In genomic region chr5:134874831-134875655, GRCh38 we compare ENCODE assay signal across 8 cellular contexts. TPM values are rescaled to one million over a fixed set of nuclear protein-coding genes. Genes with fewer than 3 reads are reported as not detected.
DNase-seq lines count a peak whose midpoint lies in the region; ATAC-seq and TF ChIP-seq lines count a peak whose summit lies in the region.

No MANE protein-coding gene starts in this region.

- H3K9me3 ChIP-seq in neuron (ENCODE audit: low read length) (no peaks in the 10 kb centered on the region), upper lobe of left lung (no peaks in the 10 kb centered on the region)

- WGBS in upper lobe of left lung, 2 donors = 12 to 14% methylated on average over 20 of the region's 20 CpGs

- H3K27ac Mint-ChIP-seq in activated naive CD4-positive, alpha-beta T cell treated with anti-CD3 and anti-CD28 coated beads, Interleukin-2, amount 50 U/mL, for 72 hours = peak overlapping the region; percentile 95 to 99

- H3K27me3 ChIP-seq in neuron (ENCODE audit: insufficient read depth, low read length) (no peaks in the 10 kb centered on the region), upper lobe of left lung (no peaks in the 10 kb centered on the region)

- ATAC-seq in HG03159 (IDR thresholded peaks at IDR 0.05; ENCODE audit: unreplicated experiment) (peak; percentile 29), upper lobe of left lung (ENCODE audit: low FRiP score in 2 of 2) (peak; percentile 54 to 92)
- peak; percentile 55 to 65 for ATAC-seq in activated naive CD4-positive, alpha-beta T cell treated with anti-CD3 and anti-CD28 coated beads, Interleukin-2, amount 50 U/mL, for 72 hours

- peaks cover 3 to 5% of the 10 kb centered on the region in 2 donors for H3K9me3 Mint-ChIP-seq in activated naive CD4-positive, alpha-beta T cell treated with anti-CD3 and anti-CD28 coated beads, Interleukin-2, amount 50 U/mL, for 72 hours

- peak overlapping the region; percentile 89 for H2AFZ ChIP-seq in neuron (ENCODE audit: low read depth, low read length)

- H3K36me3 ChIP-seq in neuron (ENCODE audit: insufficient read depth, low read length) (no peaks in the 10 kb centered on the region), upper lobe of left lung (no peaks in the 10 kb centered on the region)

- H3K4me1 ChIP-seq in neuron (ENCODE audit: insufficient read depth, low read length) = peaks cover 8% of the 10 kb centered on the region
- peaks cover 9 to 36% (median 27%) of the 10 kb centered on the region in 4 donors for H3K4me1 ChIP-seq in upper lobe of left lung

- H3K36me3 Mint-ChIP-seq in activated naive CD4-positive, alpha-beta T cell treated with anti-CD3 and anti-CD28 coated beads, Interleukin-2, amount 50 U/mL, for 72 hours = peaks cover 0 to 21% of the 10 kb centered on the region in 2 donors

- in situ Hi-C loops in GM13976 (cut with MboI; ENCODE audit: low sequenced_read_pairs, unreplicated experiment) = no loop called here

- peak overlapping the region; percentile 76 for H3K4me3 ChIP-seq in neuron (ENCODE audit: low read length)
- peak overlapping the region; percentile 86 to 93 (median 88) for H3K4me3 ChIP-seq in upper lobe of left lung

- no peak for TF ChIP-seq CTCF in GM13976 (IDR thresholded peaks at IDR 0.05; ENCODE audit: borderline replicate concordance, control extremely low read depth, extremely low read depth, insufficient read depth, missing control alignments)
- TF ChIP-seq CTCF in upper lobe of left lung (IDR thresholded peaks at IDR 0.05) = no peak

- TF ChIP-seq POLR2A in upper lobe of left lung (IDR thresholded peaks at IDR 0.05) = no peak

- no peak for TF ChIP-seq EP300 in upper lobe of left lung (IDR thresholded peaks at IDR 0.05)

- H3K27ac ChIP-seq in upper lobe of left lung = peak overlapping the region; percentile 93 to 97 (median 96)

- DNase-seq in 8988T = peak; percentile 25
- peak; percentile 56 for DNase-seq in GM13976 (ENCODE audit: low spot score)
- DNase-seq in activated naive CD4-positive, alpha-beta T cell treated with anti-CD3 and anti-CD28 coated beads, Interleukin-2, amount 50 U/mL, for 72 hours (ENCODE audit: low spot score in 2 of 2) = peak; percentile 41 to 62
- peak; percentile 80 for DNase-seq in globus pallidus (ENCODE audit: low spot score)
- peak in 1 of 2 donors; percentile 58 for DNase-seq in upper lobe of left lung

TF ChIP-seq in PFSK-1, 5 proteins besides CTCF, POLR2A, EP300 and RAD21:
- TF ChIP-seq POLR2AphosphoS5 (IDR thresholded peaks at IDR 0.05; ENCODE audit: low read depth, low read length) (peak; percentile 88), TAF1 (IDR thresholded peaks at IDR 0.05; ENCODE audit: borderline replicate concordance, insufficient read depth, low read length) (no peak; the same call in 1 of the 2 replicates), REST (IDR thresholded peaks at IDR 0.05; ENCODE audit: insufficient read depth in 1 of 2, low read depth in 2 of 2, low read length in 2 of 2) (no peak)

RNA-seq across cellular contexts. Expression of gene TXNDC15, which starts 0.9 kb away (rescaled TPM):
- 42.8 TPM for polyA plus RNA-seq in PFSK-1 (2012; ENCODE audit: insufficient read length, low read depth)
- 10 to 100 TPM; 20.1 to 31.8 TPM for total RNA-seq in activated naive CD4-positive, alpha-beta T cell treated with anti-CD3 and anti-CD28 coated beads, Interleukin-2, amount 50 U/mL, for 72 hours
- 10 to 100 TPM; 49.6 to 78.4 (median 67.2) TPM for total RNA-seq in upper lobe of left lung

RNA-seq across cellular contexts. Expression of gene C5orf24, which starts 29.3 kb away (rescaled TPM):
- 25.6 TPM for polyA plus RNA-seq in PFSK-1 (2012; ENCODE audit: insufficient read length, low read depth)
- 10 to 100 TPM; 32.5 to 36.9 TPM for total RNA-seq in activated naive CD4-positive, alpha-beta T cell treated with anti-CD3 and anti-CD28 coated beads, Interleukin-2, amount 50 U/mL, for 72 hours
- total RNA-seq in upper lobe of left lung = 10 to 100 TPM; 22.5 to 56.4 (median 35.5) TPM

RNA-seq across cellular contexts. Expression of gene PCBD2, which starts 29.9 kb away (rescaled TPM):
- 4.7 TPM for polyA plus RNA-seq in PFSK-1 (2012; ENCODE audit: insufficient read length, low read depth)
- total RNA-seq in activated naive CD4-positive, alpha-beta T cell treated with anti-CD3 and anti-CD28 coated beads, Interleukin-2, amount 50 U/mL, for 72 hours = 10 to 100 TPM in 1 of 2 donors, 1 to 10 TPM in 1; 5.7 to 14.1 TPM
- 10 to 100 TPM in 2 of 6 donors, 1 to 10 TPM in 4; 8.4 to 14.4 (median 9.1) TPM for total RNA-seq in upper lobe of left lung
